ENCODE assay signal across 15 cellular contexts in genomic region chr1:167927075-167927754, GRCh38. TPM values are rescaled to one million over a fixed set of nuclear protein-coding genes. Genes with fewer than 3 reads are reported as not detected.
DNase-seq lines count a peak whose midpoint lies in the region; ATAC-seq lines count a peak whose summit lies in the region.
"Had no signal": no experiment of that assay in that cellular context is flagged by ENCODE, and none has a peak within 500 bp of the region (broad histone marks: within the 10 kb centered on the region; RNA-seq: fewer than 3 reads in every experiment).

No MANE protein-coding gene starts in this region.

- peaks cover 10% of the 10 kb centered on the region for H3K36me3 Mint-ChIP-seq in activated CD8-positive, alpha-beta memory T cell treated with anti-CD3 and anti-CD28 coated beads, Interleukin-2, amount 10 ng/mL, durations not matched to agents 7 days and 5 days

- in situ Hi-C loops in ACHN (cut with HindIII; ENCODE audit: low pct_ligation_motif_present, low pct_unique_long_range_greater_than_20kb, low sequenced_read_pairs): no loop called here

- intact Hi-C loops in left colon (cut with DNase I, micrococcal nuclease): no loop called here

- peak; percentile 55 for ATAC-seq in GM19463 (IDR thresholded peaks at IDR 0.05; ENCODE audit: unreplicated experiment)
- peak; percentile 64 for ATAC-seq in HG03460 (IDR thresholded peaks at IDR 0.05; ENCODE audit: unreplicated experiment)
- ATAC-seq in left colon: peak; percentile 15
- ATAC-seq in activated CD8-positive, alpha-beta memory T cell treated with anti-CD3 and anti-CD28 coated beads, Interleukin-2, amount 10 ng/mL, durations not matched to agents 7 days and 5 days: no peak

- no peaks in the 10 kb centered on the region for H3K27me3 Mint-ChIP-seq in activated CD8-positive, alpha-beta memory T cell treated with anti-CD3 and anti-CD28 coated beads, Interleukin-2, amount 10 ng/mL, durations not matched to agents 7 days and 5 days
- H3K27me3 Mint-ChIP-seq: stimulated activated naive CD8-positive, alpha-beta T cell treated with anti-CD3 and anti-CD28 coated beads, Interleukin-15, Interleukin-2, amounts not matched to agents 100 ng/mL and 50 ng/mL, for 24 hours had no signal

- no peaks in the 10 kb centered on the region for H3K4me1 Mint-ChIP-seq in activated CD8-positive, alpha-beta memory T cell treated with anti-CD3 and anti-CD28 coated beads, Interleukin-2, amount 10 ng/mL, durations not matched to agents 7 days and 5 days

- CTCF ChIA-PET in activated CD8-positive, alpha-beta memory T cell treated with anti-CD3 and anti-CD28 coated beads, Interleukin-2, amount 10 ng/mL, durations not matched to agents 7 days and 5 days (lab: Charles Lee): interaction anchor here (1.1 kb wide), 1 partner anchor 11 kb away, joined by 4 read pairs; no protein-coding TSS in a partner anchor

- no peaks in the 10 kb centered on the region for H3K9me3 Mint-ChIP-seq in activated CD8-positive, alpha-beta memory T cell treated with anti-CD3 and anti-CD28 coated beads, Interleukin-2, amount 10 ng/mL, durations not matched to agents 7 days and 5 days (ENCODE audit: low read depth)
- H3K9me3 Mint-ChIP-seq: H9; stimulated activated naive CD8-positive, alpha-beta T cell treated with anti-CD3 and anti-CD28 coated beads, Interleukin-15, Interleukin-2, amounts not matched to agents 100 ng/mL and 50 ng/mL, for 24 hours had no signal

- peak; percentile 81 for DNase-seq in ACHN
- no peak for DNase-seq in left colon
- no peak for DNase-seq in NCI-H510A treated with DMSO at 0.1 percent for 48 hours (lab: John Stamatoyannopoulos, UW)
- DNase-seq in DMS53 (lab: John Stamatoyannopoulos, UW): no peak
- DNase-seq in globus pallidus (ENCODE audit: low spot score): no peak
- no peak for DNase-seq in activated CD8-positive, alpha-beta memory T cell treated with anti-CD3 and anti-CD28 coated beads, Interleukin-2, amount 10 ng/mL, durations not matched to agents 7 days and 5 days
- DNase-seq: activated CD4-positive, alpha-beta T cell treated with anti-CD3 and anti-CD28 coated beads for 48 hours; activated gamma-delta T cell; DMS 273 treated with DMSO at 0.1 percent for 48 hours; NCI-H1092 treated with DMSO at 0.1 percent for 48 hours; stimulated activated CD4-positive, alpha-beta T cell treated with anti-CD3 and anti-CD28 coated beads, Interleukin-2, amount 100 ng/mL, for 24 hours had no signal

- no peak overlapping the region for H3K27ac Mint-ChIP-seq in activated CD8-positive, alpha-beta memory T cell treated with anti-CD3 and anti-CD28 coated beads, Interleukin-2, amount 10 ng/mL, durations not matched to agents 7 days and 5 days
- H3K27ac Mint-ChIP-seq: H9; stimulated activated naive CD8-positive, alpha-beta T cell treated with anti-CD3 and anti-CD28 coated beads, Interleukin-15, Interleukin-2, amounts not matched to agents 100 ng/mL and 50 ng/mL, for 24 hours had no signal

- no peak overlapping the region for H3K4me3 Mint-ChIP-seq in activated CD8-positive, alpha-beta memory T cell treated with anti-CD3 and anti-CD28 coated beads, Interleukin-2, amount 10 ng/mL, durations not matched to agents 7 days and 5 days
- H3K4me3 Mint-ChIP-seq: H9; stimulated activated naive CD8-positive, alpha-beta T cell treated with anti-CD3 and anti-CD28 coated beads, Interleukin-15, Interleukin-2, amounts not matched to agents 100 ng/mL and 50 ng/mL, for 24 hours had no signal

RNA-seq across cellular contexts. Expression of gene DCAF6, which starts 9.3 kb away (rescaled TPM):
- total RNA-seq in left colon: 10 to 100 TPM; 60.0 to 60.2 TPM
- total RNA-seq in activated CD8-positive, alpha-beta memory T cell treated with anti-CD3 and anti-CD28 coated beads, Interleukin-2, amount 10 ng/mL, durations not matched to agents 7 days and 5 days: 10 to 100 TPM; 27.5 to 31.1 TPM

RNA-seq across cellular contexts. Expression of gene MPC2, which starts 9.7 kb away (rescaled TPM):
- 100 to 1,000 TPM; 162 to 164 TPM for total RNA-seq in left colon
- total RNA-seq in activated CD8-positive, alpha-beta memory T cell treated with anti-CD3 and anti-CD28 coated beads, Interleukin-2, amount 10 ng/mL, durations not matched to agents 7 days and 5 days: 10 to 100 TPM; 59.3 to 64.0 TPM

RNA-seq across cellular contexts. Expression of gene ADCY10, which starts 13.3 kb away (rescaled TPM):
- under 1 TPM; 0.42 to 0.64 TPM for total RNA-seq in left colon
- total RNA-seq in activated CD8-positive, alpha-beta memory T cell treated with anti-CD3 and anti-CD28 coated beads, Interleukin-2, amount 10 ng/mL, durations not matched to agents 7 days and 5 days: under 1 TPM; 0.07 to 0.32 TPM
